In genomic region chr3:105157766-105158085, GRCh38 we compare ENCODE assay signal across 1 cellular context.
TF ChIP-seq lines count a peak whose summit lies in the region.

No MANE protein-coding gene starts in this region.

TF ChIP-seq in GM23338, 12 proteins besides CTCF, POLR2A, EP300 and RAD21 (continued from another document):
- TF ChIP-seq ZNF462 (CRISPR knock-in tag; IDR thresholded peaks at IDR 0.05) (no peak), ZNF331 (CRISPR knock-in tag; IDR thresholded peaks at IDR 0.05; ENCODE audit: low read depth) (no peak), POLR2AphosphoS5 (IDR thresholded peaks at IDR 0.05; ENCODE audit: low read depth) (no peak), STAT1 (IDR thresholded peaks at IDR 0.05; ENCODE audit: unreplicated experiment) (no peak)
